ENCODE assay signal across 7 cellular contexts in genomic region chr10:128095023-128095752, GRCh38. TPM values are rescaled to one million over a fixed set of nuclear protein-coding genes. Genes with fewer than 3 reads are reported as not detected.
DNase-seq lines count a peak whose midpoint lies in the region; ATAC-seq and TF ChIP-seq lines count a peak whose summit lies in the region.

No MANE protein-coding gene starts in this region.

- no peaks in the 10 kb centered on the region for H3K9me3 Mint-ChIP-seq in natural killer cell treated with Interleukin-12 subunit alpha and Interleukin-12 subunit beta and Interleukin-15 and Interleukin-18, amount 100 ng/mL, for 72 hours

- peak overlapping the region; percentile 86 to 96 for H3K27ac Mint-ChIP-seq in natural killer cell treated with Interleukin-12 subunit alpha and Interleukin-12 subunit beta and Interleukin-15 and Interleukin-18, amount 100 ng/mL, for 72 hours

- no peak for TF ChIP-seq CTCF in stomach (IDR thresholded peaks at IDR 0.05)

- H3K27me3 Mint-ChIP-seq in natural killer cell treated with Interleukin-12 subunit alpha and Interleukin-12 subunit beta and Interleukin-15 and Interleukin-18, amount 100 ng/mL, for 72 hours, result no peaks in the 10 kb centered on the region

- H3K36me3 ChIP-seq in stomach, result peaks cover 0 to 14% (median 0%) of the 10 kb centered on the region in 4 donors

- peaks cover 44 to 47% of the 10 kb centered on the region in 2 donors for H3K4me1 Mint-ChIP-seq in natural killer cell treated with Interleukin-12 subunit alpha and Interleukin-12 subunit beta and Interleukin-15 and Interleukin-18, amount 100 ng/mL, for 72 hours (ENCODE audit: low read depth in 2 of 2)

- peaks cover 0 to 5% (median 0%) of the 10 kb centered on the region in 3 donors for H3K27me3 ChIP-seq in stomach

- ATAC-seq in GM18907 (IDR thresholded peaks at IDR 0.05; ENCODE audit: unreplicated experiment) (peak; percentile 46), HG03460 (IDR thresholded peaks at IDR 0.05; ENCODE audit: unreplicated experiment) (peak; percentile 63)
- ATAC-seq in natural killer cell treated with Interleukin-12 subunit alpha and Interleukin-12 subunit beta and Interleukin-15 and Interleukin-18, amount 100 ng/mL, for 72 hours, result peak; percentile 88 to 89

- no peak for TF ChIP-seq EP300 in stomach (IDR thresholded peaks at IDR 0.05)

- H3K27ac ChIP-seq in stomach, result no peak overlapping the region

- no peaks in the 10 kb centered on the region for H3K4me1 ChIP-seq in stomach

- DNase-seq in activated CD4-positive, alpha-beta T cell treated with anti-CD3 and anti-CD28 coated beads, Interleukin-2, amount 50 U/mL, for 1 hour, result peak; percentile 16
- DNase-seq in natural killer cell treated with Interleukin-12 subunit alpha and Interleukin-12 subunit beta and Interleukin-15 and Interleukin-18, amount 100 ng/mL, for 72 hours (ENCODE audit: low spot score), result no peak
- DNase-seq in NCI-H128 (lab: John Stamatoyannopoulos, UW; ENCODE audit: unreplicated experiment) (no peak), globus pallidus (ENCODE audit: low spot score) (no peak), stomach (no peak)

- WGBS in stomach, 5 donors, result 57 to 78% (median 76%) methylated on average over 11 of the region's 11 CpGs

- intact Hi-C loops in stomach (cut with DNase I; ENCODE audit: low total_unique reads), result no loop called here

- TF ChIP-seq POLR2A in stomach (IDR thresholded peaks at IDR 0.05), result no peak

- H3K4me3 ChIP-seq in stomach, result no peak overlapping the region

- no peaks in the 10 kb centered on the region for H3K9me3 ChIP-seq in stomach

- peak overlapping the region; percentile 87 for H3K4me3 Mint-ChIP-seq in natural killer cell treated with Interleukin-12 subunit alpha and Interleukin-12 subunit beta and Interleukin-15 and Interleukin-18, amount 100 ng/mL, for 72 hours

- H3K36me3 Mint-ChIP-seq in natural killer cell treated with Interleukin-12 subunit alpha and Interleukin-12 subunit beta and Interleukin-15 and Interleukin-18, amount 100 ng/mL, for 72 hours, result peaks cover 11% of the 10 kb centered on the region

RNA-seq across cellular contexts. Expression of gene MKI67, which starts 31.0 kb away (rescaled TPM):
- total RNA-seq in natural killer cell treated with Interleukin-12 subunit alpha and Interleukin-12 subunit beta and Interleukin-15 and Interleukin-18, amount 100 ng/mL, for 72 hours, result 100 to 1,000 TPM; 141 to 270 TPM
- total RNA-seq in stomach, result 10 to 100 TPM in 3 of 5 donors, 1 to 10 TPM in 2; 5.9 to 60.8 (median 15.2) TPM
- polyA plus RNA-seq in stomach, result 1 to 10 TPM in 2 of 3 donors, under 1 TPM in 1; 0.61 to 4.5 (median 2.3) TPM
